ENCODE assay signal across 8 cellular contexts in genomic region chr2:156434461-156435291, GRCh38. TPM values are rescaled to one million over a fixed set of nuclear protein-coding genes. Genes with fewer than 3 reads are reported as not detected.
DNase-seq lines count a peak whose midpoint lies in the region; ATAC-seq and TF ChIP-seq lines count a peak whose summit lies in the region.

No MANE protein-coding gene starts in this region.

- H3K36me3 ChIP-seq in SJCRH30, result no peaks in the 10 kb centered on the region
- no peaks in the 10 kb centered on the region for H3K36me3 ChIP-seq in parathyroid adenoma (ENCODE audit: control insufficient read depth, insufficient read depth, low read length)

- no peaks in the 10 kb centered on the region for H3K27me3 Mint-ChIP-seq in Calu3 (ENCODE audit: unreplicated experiment)

- H3K4me2 ChIP-seq in parathyroid adenoma (ENCODE audit: low read length), result peak overlapping the region; percentile 90

- H3K9me3 Mint-ChIP-seq in Calu3 (ENCODE audit: low read depth, unreplicated experiment), result no peaks in the 10 kb centered on the region

- H3K27ac ChIP-seq in SJCRH30 (no peak overlapping the region), epithelial cell of prostate (peak overlapping the region; percentile 93), parathyroid adenoma (peak overlapping the region; percentile 96)

- H3K79me2 ChIP-seq in parathyroid adenoma, result peaks cover 6% of the 10 kb centered on the region

- no TSS peak for BruUV-seq in Calu3 (replicated peaks; lab: Mats Ljungman, UMichigan)

- H3K9ac ChIP-seq in parathyroid adenoma, result peak overlapping the region; percentile 81

- peaks cover 52% of the 10 kb centered on the region for H3K4me1 Mint-ChIP-seq in Calu3 (ENCODE audit: low read depth, unreplicated experiment)

- no peak for TF ChIP-seq CTCF in Calu3 (IDR thresholded peaks at IDR 0.05; ENCODE audit: unreplicated experiment)
- TF ChIP-seq CTCF in parathyroid adenoma (IDR thresholded peaks at IDR 0.05), result no peak

- ATAC-seq in GM19023 (IDR thresholded peaks at IDR 0.05; ENCODE audit: unreplicated experiment), result no peak

- peak overlapping the region; percentile 86 for H3K27ac Mint-ChIP-seq in Calu3 (ENCODE audit: unreplicated experiment)

- intact Hi-C loops in Calu3 (cut with micrococcal nuclease; ENCODE audit: unreplicated experiment), result loop anchor here (5.0 kb wide), 3 partner anchors 43 to 103 kb away; no protein-coding TSS in a partner anchor

- CTCF ChIA-PET in Calu3 (lab: Charles Lee), result interaction anchor here (0.8 kb wide), 1 partner anchor 100 kb away, joined by 4 read pairs; no protein-coding TSS in a partner anchor

- no peaks in the 10 kb centered on the region for H3K4me1 ChIP-seq in SJCRH30
- peaks cover 44% of the 10 kb centered on the region for H3K4me1 ChIP-seq in parathyroid adenoma

- H2AFZ ChIP-seq in parathyroid adenoma, result peak overlapping the region; percentile 98

- peak overlapping the region; percentile 95 for H3K4me3 Mint-ChIP-seq in Calu3 (ENCODE audit: low read depth, unreplicated experiment)

- H3K4me3 ChIP-seq in SJCRH30 (peak overlapping the region; percentile 52), parathyroid adenoma (ENCODE audit: low read depth, low read length) (peak overlapping the region; percentile 87)

- H3K27me3 ChIP-seq in SJCRH30, result no peaks in the 10 kb centered on the region
- no peaks in the 10 kb centered on the region for H3K27me3 ChIP-seq in parathyroid adenoma (ENCODE audit: control insufficient read depth, insufficient read depth, low read length)

- DNase-seq in Calu3 (no peak), SJCRH30 (no peak), epithelial cell of prostate (ENCODE audit: low read depth, low spot score) (no peak), midbrain (lab: John Stamatoyannopoulos, UW) (no peak), LoVo (ENCODE audit: low spot score) (no peak), COLO668 (lab: John Stamatoyannopoulos, UW; ENCODE audit: unreplicated experiment) (no peak)

- no peaks in the 10 kb centered on the region for H3K9me3 ChIP-seq in SJCRH30 (replicated peaks)
- no peaks in the 10 kb centered on the region for H3K9me3 ChIP-seq in parathyroid adenoma (ENCODE audit: control insufficient read depth, low read length)

- H3K36me3 Mint-ChIP-seq in Calu3 (ENCODE audit: insufficient read depth, unreplicated experiment), result peaks cover 23% of the 10 kb centered on the region

RNA-seq across cellular contexts. Expression of gene GPD2, which starts 1.5 kb away (rescaled TPM):
- total RNA-seq in Calu3 (2022), result 55.4 and 60.0 TPM in 2 replicates
- total RNA-seq in SJCRH30 (2014; rRNA removed; shearing (Covaris generic)), result 9.9 and 10.6 TPM in 2 replicates
